Comparison of ENCODE assay signal across 10 cellular contexts in genomic region chr4:77800483-77801259, GRCh38. TPM values are rescaled to one million over a fixed set of nuclear protein-coding genes. Genes with fewer than 3 reads are reported as not detected.
DNase-seq lines count a peak whose midpoint lies in the region; ATAC-seq, FAIRE-seq and TF ChIP-seq lines count a peak whose summit lies in the region.
"Had no signal": no experiment of that assay in that cellular context is flagged by ENCODE, and none has a peak within 500 bp of the region (broad histone marks: within the 10 kb centered on the region; RNA-seq: fewer than 3 reads in every experiment).

No MANE protein-coding gene starts in this region.

- no peak for DNase-seq in activated CD8-positive, alpha-beta memory T cell treated with anti-CD3 and anti-CD28 coated beads, Interleukin-2, amount 10 ng/mL, durations not matched to agents 7 days and 5 days
- no peak for DNase-seq in activated CD8-positive, alpha-beta memory T cell treated with anti-CD3 and anti-CD28 coated beads, Interleukin-2, amount 50 U/mL, for 48 hours
- DNase-seq in ascending aorta (ENCODE audit: low spot score in 2 of 2) (no peak), keratinocyte (ENCODE audit: low read depth, low spot score) (no peak), GM10248 (ENCODE audit: extremely low spot score) (no peak), NCI-H128 (lab: John Stamatoyannopoulos, UW; ENCODE audit: unreplicated experiment) (no peak), GF-D8 (lab: John Stamatoyannopoulos, UW) (no peak)
- DNase-seq: kidney glomerular epithelial cell had no signal

- no peak overlapping the region for H3K9ac ChIP-seq in keratinocyte (ENCODE audit: control insufficient read depth, extremely low read depth, insufficient read depth, low read length)
- no peak overlapping the region for H3K9ac ChIP-seq in subcutaneous abdominal adipose tissue (ENCODE audit: low read length in 5 of 5)

- H4K20me1 ChIP-seq in keratinocyte (ENCODE audit: control insufficient read depth, extremely low read depth, insufficient read depth, low read length) = no peaks in the 10 kb centered on the region

- intact Hi-C loops in ascending aorta (cut with DNase I) = no loop called here

- peak overlapping the region; percentile 33 for H2AFZ ChIP-seq in keratinocyte (ENCODE audit: control insufficient read depth, low read length)

- H3K79me2 ChIP-seq in keratinocyte (ENCODE audit: control insufficient read depth, insufficient read depth, low read length) = peaks cover 74% of the 10 kb centered on the region

- peak; percentile 68 for ATAC-seq in activated CD8-positive, alpha-beta memory T cell treated with anti-CD3 and anti-CD28 coated beads, Interleukin-2, amount 10 ng/mL, durations not matched to agents 7 days and 5 days

- no peak for FAIRE-seq in keratinocyte (lab: Jason Lieb, UNC)
- FAIRE-seq: GM12891 had no signal

- H3K4me3 ChIP-seq in ascending aorta = no peak overlapping the region
- H3K4me3 ChIP-seq in keratinocyte (ENCODE audit: control insufficient read depth in 2 of 3, extremely low read depth in 1 of 3, insufficient read depth in 2 of 3, low read depth in 1 of 3, low read length in 3 of 3) = no peak overlapping the region
- no peak overlapping the region for H3K4me3 ChIP-seq in subcutaneous abdominal adipose tissue (ENCODE audit: low read depth in 1 of 5, low read length in 5 of 5)

- peak overlapping the region; percentile 70 for H3K4me3 Mint-ChIP-seq in activated CD8-positive, alpha-beta memory T cell treated with anti-CD3 and anti-CD28 coated beads, Interleukin-2, amount 10 ng/mL, durations not matched to agents 7 days and 5 days

- H3K9me3 ChIP-seq in ascending aorta (no peaks in the 10 kb centered on the region), keratinocyte (ENCODE audit: control insufficient read depth, low read depth, low read length) (no peaks in the 10 kb centered on the region), subcutaneous abdominal adipose tissue (ENCODE audit: control insufficient read depth in 5 of 5, low read length in 5 of 5) (no peaks in the 10 kb centered on the region)

- no peaks in the 10 kb centered on the region for H3K27me3 ChIP-seq in ascending aorta
- no peaks in the 10 kb centered on the region for H3K27me3 ChIP-seq in keratinocyte (ENCODE audit: control insufficient read depth, extremely low read depth, insufficient read depth, low read length)
- H3K27me3 ChIP-seq in subcutaneous abdominal adipose tissue (ENCODE audit: control insufficient read depth in 5 of 5, insufficient read depth in 4 of 5, low read length in 5 of 5) = no peaks in the 10 kb centered on the region

- H3K4me2 ChIP-seq in keratinocyte (ENCODE audit: control insufficient read depth, extremely low read depth, insufficient read depth, low read depth, low read length) = peak overlapping the region; percentile 11

- POLR2A ChIA-PET in GM10248 (lab: Yijun Ruan, JAX) = no interaction called here

- peaks cover 44% of the 10 kb centered on the region for H3K4me1 Mint-ChIP-seq in activated CD8-positive, alpha-beta memory T cell treated with anti-CD3 and anti-CD28 coated beads, Interleukin-2, amount 10 ng/mL, durations not matched to agents 7 days and 5 days

- peaks cover 0 to 28% of the 10 kb centered on the region in 2 donors for H3K4me1 ChIP-seq in ascending aorta
- peaks cover 15% of the 10 kb centered on the region for H3K4me1 ChIP-seq in keratinocyte (ENCODE audit: control insufficient read depth, extremely low read depth, insufficient read depth, low read length)
- H3K4me1 ChIP-seq in subcutaneous abdominal adipose tissue (ENCODE audit: control insufficient read depth in 5 of 5, insufficient read depth in 5 of 5, low read length in 5 of 5) = peaks cover 0 to 32% (median 17%) of the 10 kb centered on the region in 5 donors

- H3K9me1 ChIP-seq in keratinocyte (ENCODE audit: control insufficient read depth, extremely low read depth, insufficient read depth, low read length) = no peaks in the 10 kb centered on the region

- dilution Hi-C loops in keratinocyte (cut with MboI; ENCODE audit: extremely low pct_ligation_motif_present, low sequenced_read_pairs) = no loop called here

- H3K27ac Mint-ChIP-seq in activated CD8-positive, alpha-beta memory T cell treated with anti-CD3 and anti-CD28 coated beads, Interleukin-2, amount 10 ng/mL, durations not matched to agents 7 days and 5 days = peak overlapping the region; percentile 86

- peaks cover 4% of the 10 kb centered on the region for H3K9me3 Mint-ChIP-seq in activated CD8-positive, alpha-beta memory T cell treated with anti-CD3 and anti-CD28 coated beads, Interleukin-2, amount 10 ng/mL, durations not matched to agents 7 days and 5 days (ENCODE audit: low read depth)

- TF ChIP-seq CTCF in ascending aorta (IDR thresholded peaks at IDR 0.05) (no peak), keratinocyte (optimal IDR thresholded peaks at IDR 0.05 in 1 of 3, IDR thresholded peaks at IDR 0.05 in 1 of 3, conservative IDR thresholded peaks at IDR 0.05 in 1 of 3; ENCODE audit: extremely low read depth in 1 of 3, insufficient read depth in 2 of 3, low read length in 3 of 3) (no peak), GM10248 (IDR thresholded peaks at IDR 0.05; ENCODE audit: control extremely low read depth, extremely low read depth, low read depth, missing control alignments) (no peak)

- CTCF ChIA-PET in activated CD8-positive, alpha-beta memory T cell treated with anti-CD3 and anti-CD28 coated beads, Interleukin-2, amount 10 ng/mL, durations not matched to agents 7 days and 5 days (lab: Charles Lee) = interaction anchor here (1.0 to 2.5 kb wide), 4 partner anchors 13 to 61 kb away, joined by 3 to 14 read pairs (median 4); no protein-coding TSS in a partner anchor
- CTCF ChIA-PET in GM10248 (lab: Yijun Ruan, JAX) = interaction anchor here (0.9 to 2.3 kb wide), 7 partner anchors 9 to 35 kb away, joined by 3 to 7 read pairs (median 3); no protein-coding TSS in a partner anchor

- H3K27ac ChIP-seq in ascending aorta (peak overlapping the region; percentile 26 to 56), keratinocyte (ENCODE audit: control insufficient read depth, insufficient read depth, low read length) (no peak overlapping the region), subcutaneous abdominal adipose tissue (ENCODE audit: low read depth, low read length) (peak overlapping the region; percentile 63)

- H3K36me3 ChIP-seq in ascending aorta = no peaks in the 10 kb centered on the region
- H3K36me3 ChIP-seq in keratinocyte (ENCODE audit: control insufficient read depth in 2 of 2, extremely low read depth in 1 of 2, insufficient read depth in 2 of 2, low read length in 2 of 2) = no peaks in the 10 kb centered on the region
- H3K36me3 ChIP-seq in subcutaneous abdominal adipose tissue (ENCODE audit: control insufficient read depth in 5 of 5, insufficient read depth in 5 of 5, low read length in 5 of 5) = no peaks in the 10 kb centered on the region

- peaks cover 35% of the 10 kb centered on the region for H3K36me3 Mint-ChIP-seq in activated CD8-positive, alpha-beta memory T cell treated with anti-CD3 and anti-CD28 coated beads, Interleukin-2, amount 10 ng/mL, durations not matched to agents 7 days and 5 days

- no peaks in the 10 kb centered on the region for H3K27me3 Mint-ChIP-seq in activated CD8-positive, alpha-beta memory T cell treated with anti-CD3 and anti-CD28 coated beads, Interleukin-2, amount 10 ng/mL, durations not matched to agents 7 days and 5 days

RNA-seq across cellular contexts. Expression of gene CNOT6L, which starts 18.5 kb away (rescaled TPM):
- 100 to 1,000 TPM; 103 to 107 TPM for total RNA-seq in activated CD8-positive, alpha-beta memory T cell treated with anti-CD3 and anti-CD28 coated beads, Interleukin-2, amount 10 ng/mL, durations not matched to agents 7 days and 5 days
- 13.1 TPM for total RNA-seq in ascending aorta
- polyA plus RNA-seq in keratinocyte = 6.5 to 12.0 TPM (median 9.5 TPM) in 3 replicates
- polyA plus RNA-seq in keratinocyte (2011; ENCODE audit: low read depth) = 15.3 TPM
- 5.9 and 11.9 TPM in 2 replicates for polyA plus RNA-seq in keratinocyte (2011; cell fraction: cytosol; rRNA removed)
- polyA plus RNA-seq in keratinocyte (2011; cell fraction: nucleus; rRNA removed) = 9.5 and 11.4 TPM in 2 replicates
- polyA plus RNA-seq in keratinocyte (2012; ENCODE audit: low replicate concordance) = 10.7 and 14.2 TPM in 2 replicates
- 21.6 to 49.1 TPM (median 22.3 TPM) in 3 replicates for polyA minus RNA-seq in keratinocyte
- polyA minus RNA-seq in keratinocyte (2011; cell fraction: cytosol; rRNA and poly(A)+ RNA removed) = 8.2 TPM
- polyA minus RNA-seq in keratinocyte (2011; cell fraction: nucleus; rRNA and poly(A)+ RNA removed) = 11.7 and 27.5 TPM in 2 replicates
